ENCODE assay signal across 18 cellular contexts in genomic region chr17:69757794-69758430, GRCh38.
A peak's percentile ranks its signal among the peaks of the same experiment; 100 is the strongest.
DNase-seq lines count a peak whose midpoint lies in the region; ATAC-seq, FAIRE-seq and TF ChIP-seq lines count a peak whose summit lies in the region.
"Had no signal": no experiment of that assay in that cellular context is flagged by ENCODE, and none has a peak within 500 bp of the region (broad histone marks: within the 10 kb centered on the region; RNA-seq: fewer than 3 reads in every experiment).

No MANE protein-coding gene starts in this region.

- intact Hi-C loops in HepG2 (cut with micrococcal nuclease; ENCODE audit: unreplicated experiment) (no loop called here), right lobe of liver (cut with DNase I) (no loop called here)

- H3K4me3 ChIP-seq in HepG2 (replicated peaks in 1 of 3; ENCODE audit: insufficient read depth in 1 of 3, low read depth in 2 of 3, low read length in 3 of 3): no peak overlapping the region
- H3K4me3 ChIP-seq in right lobe of liver: no peak overlapping the region
- H3K4me3 ChIP-seq: cardiac muscle cell, pancreas, upper lobe of right lung had no signal

- FAIRE-seq in HepG2 (lab: Jason Lieb, UNC): no peak
- FAIRE-seq in urothelium cell line (lab: Jason Lieb, UNC): no peak
- FAIRE-seq: pancreas had no signal

- in situ Hi-C loops in HepG2 (cut with HindIII; ENCODE audit: extremely low pct_ligation_motif_present, low pct_unique_long_range_greater_than_20kb): no loop called here

- no peak overlapping the region for H3K27ac ChIP-seq in HepG2 (ENCODE audit: extremely low read length, insufficient read depth, low read length)
- no peak overlapping the region for H3K27ac ChIP-seq in right lobe of liver
- no peak overlapping the region for H3K27ac ChIP-seq in RWPE1
- H3K27ac ChIP-seq: cardiac muscle cell, pancreas, upper lobe of right lung had no signal

- peaks cover 4% of the 10 kb centered on the region for H3K9me3 Mint-ChIP-seq in activated CD4-positive, alpha-beta T cell treated with anti-CD3 and anti-CD28 coated beads, Interleukin-2, amount 10 ng/mL, durations not matched to agents 7 days and 5 days
- H3K9me3 Mint-ChIP-seq in natural killer cell treated with Interleukin-12 subunit alpha and Interleukin-12 subunit beta and Interleukin-15 and Interleukin-18, amount 100 ng/mL, for 72 hours: peaks cover 6% of the 10 kb centered on the region

- H3K9me3 ChIP-seq in HepG2 (ENCODE audit: low read length) (peaks cover 97% of the 10 kb centered on the region), right lobe of liver (no peaks in the 10 kb centered on the region)
- H3K9me3 ChIP-seq: pancreas, upper lobe of right lung had no signal

- H3K27ac Mint-ChIP-seq in activated CD4-positive, alpha-beta T cell treated with anti-CD3 and anti-CD28 coated beads, Interleukin-2, amount 10 ng/mL, durations not matched to agents 7 days and 5 days: no peak overlapping the region
- no peak overlapping the region for H3K27ac Mint-ChIP-seq in natural killer cell treated with Interleukin-12 subunit alpha and Interleukin-12 subunit beta and Interleukin-15 and Interleukin-18, amount 100 ng/mL, for 72 hours
- H3K27ac Mint-ChIP-seq: memory B cell had no signal

- H3K27me3 ChIP-seq in HepG2 (ENCODE audit: control insufficient read depth in 1 of 2, insufficient read depth in 2 of 2, low read length in 2 of 2) (no peaks in the 10 kb centered on the region), right lobe of liver (no peaks in the 10 kb centered on the region)
- H3K27me3 ChIP-seq: cardiac muscle cell, pancreas, upper lobe of right lung had no signal

- ATAC-seq in HepG2 (no peak), right lobe of liver (no peak)
- no peak for ATAC-seq in natural killer cell treated with Interleukin-12 subunit alpha and Interleukin-12 subunit beta and Interleukin-15 and Interleukin-18, amount 100 ng/mL, for 72 hours
- ATAC-seq: upper lobe of right lung had no signal

- no peaks in the 10 kb centered on the region for H3K4me1 Mint-ChIP-seq in activated CD4-positive, alpha-beta T cell treated with anti-CD3 and anti-CD28 coated beads, Interleukin-2, amount 10 ng/mL, durations not matched to agents 7 days and 5 days
- no peaks in the 10 kb centered on the region for H3K4me1 Mint-ChIP-seq in natural killer cell treated with Interleukin-12 subunit alpha and Interleukin-12 subunit beta and Interleukin-15 and Interleukin-18, amount 100 ng/mL, for 72 hours (ENCODE audit: low read depth in 2 of 2)
- H3K4me1 Mint-ChIP-seq: memory B cell had no signal

- no peaks in the 10 kb centered on the region for H3K36me3 ChIP-seq in HepG2 (replicated peaks in 1 of 2; ENCODE audit: control insufficient read depth in 1 of 2, insufficient read depth in 2 of 2, low read length in 2 of 2)
- H3K36me3 ChIP-seq in right lobe of liver: no peaks in the 10 kb centered on the region
- H3K36me3 ChIP-seq: cardiac muscle cell, pancreas, upper lobe of right lung had no signal

- no peaks in the 10 kb centered on the region for H3K36me3 Mint-ChIP-seq in activated CD4-positive, alpha-beta T cell treated with anti-CD3 and anti-CD28 coated beads, Interleukin-2, amount 10 ng/mL, durations not matched to agents 7 days and 5 days (ENCODE audit: low read depth)
- no peaks in the 10 kb centered on the region for H3K36me3 Mint-ChIP-seq in natural killer cell treated with Interleukin-12 subunit alpha and Interleukin-12 subunit beta and Interleukin-15 and Interleukin-18, amount 100 ng/mL, for 72 hours
- H3K36me3 Mint-ChIP-seq: memory B cell had no signal

- no peak overlapping the region for H3K9ac ChIP-seq in HepG2 (ENCODE audit: insufficient read depth, low read depth, low read length)

- no peak overlapping the region for H3K4me3 Mint-ChIP-seq in activated CD4-positive, alpha-beta T cell treated with anti-CD3 and anti-CD28 coated beads, Interleukin-2, amount 10 ng/mL, durations not matched to agents 7 days and 5 days
- no peak overlapping the region for H3K4me3 Mint-ChIP-seq in natural killer cell treated with Interleukin-12 subunit alpha and Interleukin-12 subunit beta and Interleukin-15 and Interleukin-18, amount 100 ng/mL, for 72 hours
- H3K4me3 Mint-ChIP-seq: memory B cell had no signal

- 11% methylated on average over 7 of the region's 7 CpGs for WGBS in HepG2 (ENCODE audit: low lambda C conversion rate)
- WGBS in right lobe of liver (ENCODE audit: insufficient coverage, low coverage, low lambda C conversion rate, missing lambda C conversion rate): 45% methylated on average over 6 of the region's 7 CpGs

- no peak for DNase-seq in HepG2 (ENCODE audit: low spot score)
- DNase-seq in right lobe of liver: no peak
- DNase-seq in RWPE1 (ENCODE audit: low spot score): peak; percentile 30
- DNase-seq in fibroblast of peridontal ligament (ENCODE audit: extremely low read depth): peak; percentile 100
- DNase-seq in urothelium cell line (ENCODE audit: low spot score): peak; percentile 16
- no peak for DNase-seq in SK-N-DZ (ENCODE audit: low spot score)
- DNase-seq in activated CD4-positive, alpha-beta T cell treated with anti-CD3 and anti-CD28 coated beads, Interleukin-2, amount 10 ng/mL, durations not matched to agents 7 days and 5 days: no peak
- DNase-seq in natural killer cell treated with Interleukin-12 subunit alpha and Interleukin-12 subunit beta and Interleukin-15 and Interleukin-18, amount 100 ng/mL, for 72 hours (ENCODE audit: low spot score): no peak
- DNase-seq: activated CD4-positive, alpha-beta T cell treated with anti-CD3 and anti-CD28 coated beads, Interleukin-2, amount 50 U/mL, for 48 hours; activated effector memory CD4-positive, alpha-beta T cell treated with anti-CD3 and anti-CD28 coated beads, Interleukin-2, amount 50 U/mL, for 16 hours; AML-193; DMS79 treated with DMSO at 0.1 percent for 48 hours; OCI-M1; pancreas; stimulated activated CD4-positive, alpha-beta T cell treated with anti-CD3 and anti-CD28 coated beads, Interleukin-1b, Interleukin-23, amount 100 ng/mL, for 48 hours; upper lobe of right lung had no signal

- H4K20me1 ChIP-seq in HepG2 (ENCODE audit: insufficient read depth, low read length): no peaks in the 10 kb centered on the region

- no peak overlapping the region for H3K4me2 ChIP-seq in HepG2 (ENCODE audit: low read depth, low read length)

- no peak overlapping the region for H2AFZ ChIP-seq in HepG2 (ENCODE audit: low read length)

- H3K27me3 Mint-ChIP-seq in activated CD4-positive, alpha-beta T cell treated with anti-CD3 and anti-CD28 coated beads, Interleukin-2, amount 10 ng/mL, durations not matched to agents 7 days and 5 days: peaks cover 11% of the 10 kb centered on the region
- H3K27me3 Mint-ChIP-seq in natural killer cell treated with Interleukin-12 subunit alpha and Interleukin-12 subunit beta and Interleukin-15 and Interleukin-18, amount 100 ng/mL, for 72 hours: no peaks in the 10 kb centered on the region

- no peak for TF ChIP-seq RAD21 in HepG2 (CRISPR knock-in tag; IDR thresholded peaks at IDR 0.05)

- POLR2A ChIA-PET in HepG2 (lab: Yijun Ruan, JAX) (no interaction called here), RWPE1 (lab: Yijun Ruan, JAX; ENCODE audit: low non-redundant PET) (no interaction called here)
- POLR2A ChIA-PET in activated CD4-positive, alpha-beta T cell treated with anti-CD3 and anti-CD28 coated beads, Interleukin-2, amount 10 ng/mL, durations not matched to agents 7 days and 5 days (lab: Charles Lee): no interaction called here

- CTCF ChIA-PET in HepG2 (lab: Yijun Ruan, JAX; ENCODE audit: low intra/inter-chr PET ratio, low total read pairs) (no interaction called here), RWPE1 (lab: Yijun Ruan, JAX) (no interaction called here)
- CTCF ChIA-PET in activated CD4-positive, alpha-beta T cell treated with anti-CD3 and anti-CD28 coated beads, Interleukin-2, amount 10 ng/mL, durations not matched to agents 7 days and 5 days (lab: Charles Lee): no interaction called here

- no TSS peak for BruUV-seq in HepG2 (replicated peaks; lab: Mats Ljungman, UMichigan)

- TF ChIP-seq EP300 in HepG2 (IDR thresholded peaks at IDR 0.05; ENCODE audit: low read depth in 2 of 2, low read length in 2 of 2): no peak
- no peak for TF ChIP-seq EP300 in HepG2 (CRISPR knock-in tag; IDR thresholded peaks at IDR 0.05; ENCODE audit: borderline replicate concordance)

- H3K79me2 ChIP-seq in HepG2 (ENCODE audit: insufficient read depth, low read length): no peaks in the 10 kb centered on the region

- TF ChIP-seq POLR2A in HepG2 (IDR thresholded peaks at IDR 0.05; ENCODE audit: insufficient read depth in 1 of 2, low read depth in 2 of 2, low read length in 2 of 2): no peak
- TF ChIP-seq POLR2A in right lobe of liver (IDR thresholded peaks at IDR 0.05): no peak

- H3K4me1 ChIP-seq in HepG2 (ENCODE audit: insufficient read depth, low read length): no peaks in the 10 kb centered on the region
- peaks cover 0 to under 1% (median 0%) of the 10 kb centered on the region in 4 donors for H3K4me1 ChIP-seq in right lobe of liver
- H3K4me1 ChIP-seq: pancreas, upper lobe of right lung had no signal

- no peak for TF ChIP-seq CTCF in HepG2 (CRISPR knock-in tag; IDR thresholded peaks at IDR 0.05)
- TF ChIP-seq CTCF in right lobe of liver (IDR thresholded peaks at IDR 0.05): no peak
- no peak for TF ChIP-seq CTCF in RWPE1 (conservative IDR thresholded peaks at IDR 0.05; ENCODE audit: low read depth)

TF ChIP-seq in HepG2, 621 proteins besides CTCF, POLR2A, EP300 and RAD21:
- TF ChIP-seq ZFP1 (CRISPR knock-in tag; IDR thresholded peaks at IDR 0.05) (no peak), CEBPB (IDR thresholded peaks at IDR 0.05; ENCODE audit: borderline replicate concordance, low read depth, low read length) (0 out of 2 replicates have a peak, but pooled peaks have one; percentile 30), NFRKB (IDR thresholded peaks at IDR 0.05) (no peak), ZNF18 (CRISPR knock-in tag; IDR thresholded peaks at IDR 0.05; ENCODE audit: insufficient replicate concordance) (no peak), SUZ12 (IDR thresholded peaks at IDR 0.05; ENCODE audit: low read depth, low read length) (no peak)
TF ChIP-seq in HepG2: peak in this region for 1.

Comparison
In these comparisons a context has a peak if more than half of its experiments do, and no peak if none do; other contexts are left out.
1. DNase-seq: peak in RWPE1 (single experiment), fibroblast of peridontal ligament (single experiment) and urothelium cell line (single experiment); none in HepG2 (single experiment), right lobe of liver (0 of 3), SK-N-DZ (single experiment), activated CD4-positive, alpha-beta T cell treated with anti-CD3 and anti-CD28 coated beads, Interleukin-2, amount 10 ng/mL, durations not matched to agents 7 days and 5 days (single experiment) and natural killer cell treated with Interleukin-12 subunit alpha and Interleukin-12 subunit beta and Interleukin-15 and Interleukin-18, amount 100 ng/mL, for 72 hours (single experiment).